ENCODE assay signal across 15 cellular contexts in the genomic region with DNA sequence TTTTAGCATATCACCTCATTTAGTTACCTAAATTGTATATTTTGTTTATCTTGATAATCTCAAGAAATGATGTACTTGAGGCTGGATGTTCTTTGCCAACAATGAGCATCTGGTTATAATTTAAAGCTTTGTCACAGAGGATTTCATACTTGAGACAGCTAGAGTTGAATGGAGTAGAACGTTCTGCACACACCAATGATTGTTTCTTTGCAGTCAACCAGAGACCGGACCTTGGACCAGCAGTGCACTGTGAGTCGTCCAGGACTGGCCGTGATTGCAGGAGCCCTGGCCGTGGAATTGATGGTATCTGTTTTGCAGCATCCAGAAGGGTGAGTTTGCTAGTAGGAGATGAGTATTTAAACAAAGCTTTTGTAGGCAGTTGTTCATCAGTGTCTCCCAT.
A peak's percentile ranks its signal among the peaks of the same experiment; 100 is the strongest.
DNase-seq lines count a peak whose midpoint lies in the region; ATAC-seq and TF ChIP-seq lines count a peak whose summit lies in the region.
"Had no signal": no experiment of that assay in that cellular context is flagged by ENCODE, and none has a peak within 500 bp of the region (broad histone marks: within the 10 kb centered on the region; RNA-seq: fewer than 3 reads in every experiment).

No MANE protein-coding gene starts in this region.

- DNase-seq in AG08395 (ENCODE audit: low spot score) (peak; percentile 60), EL (peak; percentile 21), fibroblast of peridontal ligament (ENCODE audit: extremely low read depth) (peak; percentile 78), NCI-H524 (lab: John Stamatoyannopoulos, UW) (no peak), GDM1 (lab: John Stamatoyannopoulos, UW) (no peak), NCI-H2227 (lab: John Stamatoyannopoulos, UW; ENCODE audit: unreplicated experiment) (no peak)
- DNase-seq: CD8-positive, alpha-beta T cell; DND-41; H9; MG63; NCI-H1105; NCI-H187; NCI-H510A had no signal

- ATAC-seq in SK-N-SH treated with all-trans-retinoic acid at 6 μM for 48 hours (peak; percentile 80), GM19395 (IDR thresholded peaks at IDR 0.05; ENCODE audit: unreplicated experiment) (no peak)
- ATAC-seq: CD8-positive, alpha-beta T cell had no signal

TF ChIP-seq in SK-N-SH treated with all-trans-retinoic acid at 6 μM for 48 hours, 23 proteins besides CTCF, POLR2A, EP300 and RAD21:
- TF ChIP-seq OSR1 (CRISPR knock-in tag; IDR thresholded peaks at IDR 0.05) (no peak), TCF4 (CRISPR knock-in tag; IDR thresholded peaks at IDR 0.05; ENCODE audit: borderline replicate concordance) (0 out of 2 replicates have a peak, but pooled peaks have one; percentile 19), ZNF70 (CRISPR knock-in tag; IDR thresholded peaks at IDR 0.05) (no peak)
- TF ChIP-seq, protein P1, sequence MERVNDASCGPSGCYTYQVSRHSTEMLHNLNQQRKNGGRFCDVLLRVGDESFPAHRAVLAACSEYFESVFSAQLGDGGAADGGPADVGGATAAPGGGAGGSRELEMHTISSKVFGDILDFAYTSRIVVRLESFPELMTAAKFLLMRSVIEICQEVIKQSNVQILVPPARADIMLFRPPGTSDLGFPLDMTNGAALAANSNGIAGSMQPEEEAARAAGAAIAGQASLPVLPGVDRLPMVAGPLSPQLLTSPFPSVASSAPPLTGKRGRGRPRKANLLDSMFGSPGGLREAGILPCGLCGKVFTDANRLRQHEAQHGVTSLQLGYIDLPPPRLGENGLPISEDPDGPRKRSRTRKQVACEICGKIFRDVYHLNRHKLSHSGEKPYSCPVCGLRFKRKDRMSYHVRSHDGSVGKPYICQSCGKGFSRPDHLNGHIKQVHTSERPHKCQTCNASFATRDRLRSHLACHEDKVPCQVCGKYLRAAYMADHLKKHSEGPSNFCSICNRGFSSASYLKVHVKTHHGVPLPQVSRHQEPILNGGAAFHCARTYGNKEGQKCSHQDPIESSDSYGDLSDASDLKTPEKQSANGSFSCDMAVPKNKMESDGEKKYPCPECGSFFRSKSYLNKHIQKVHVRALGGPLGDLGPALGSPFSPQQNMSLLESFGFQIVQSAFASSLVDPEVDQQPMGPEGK (CRISPR knock-in tag; IDR thresholded peaks at IDR 0.05; ENCODE audit: borderline replicate concordance), result no peak

Comparison
In these comparisons a context has a peak if more than half of its experiments do, and no peak if none do; other contexts are left out.
1. DNase-seq: peak in AG08395 (single experiment), EL (single experiment) and fibroblast of peridontal ligament (single experiment); none in NCI-H524 (0 of 2), GDM1 (single experiment) and NCI-H2227 (single experiment).